Comparison of ENCODE assay signal across 9 cellular contexts in genomic region chrX:24241822-24242648, GRCh38.
DNase-seq lines count a peak whose midpoint lies in the region; ATAC-seq and TF ChIP-seq lines count a peak whose summit lies in the region.
"Had no signal": no experiment of that assay in that cellular context is flagged by ENCODE, and none has a peak within 500 bp of the region (broad histone marks: within the 10 kb centered on the region; RNA-seq: fewer than 3 reads in every experiment).

No MANE protein-coding gene starts in this region.

- no peaks in the 10 kb centered on the region for H3K4me1 Mint-ChIP-seq in CD4-positive, alpha-beta T cell (ENCODE audit: low read depth)
- H3K4me1 Mint-ChIP-seq: T-cell had no signal

- ATAC-seq in CD4-positive, alpha-beta T cell (ENCODE audit: poor library complexity), result peak; percentile 48
- peak; percentile 30 for ATAC-seq in GM18870 (IDR thresholded peaks at IDR 0.05; ENCODE audit: unreplicated experiment)
- ATAC-seq in HG03571 (IDR thresholded peaks at IDR 0.05; ENCODE audit: unreplicated experiment), result peak; percentile 6
- no peak for ATAC-seq in gastroesophageal sphincter

- TF ChIP-seq EP300 in gastroesophageal sphincter (IDR thresholded peaks at IDR 0.05), result no peak
- no peak for TF ChIP-seq EP300 in stomach (IDR thresholded peaks at IDR 0.05)

- no peaks in the 10 kb centered on the region for H3K9me3 Mint-ChIP-seq in CD4-positive, alpha-beta T cell
- H3K9me3 Mint-ChIP-seq: T-cell had no signal

- DNase-seq in CD4-positive, alpha-beta T cell, result no peak
- DNase-seq in SJCRH30 (peak; percentile 18 to 65), retinal pigment epithelial cell (ENCODE audit: low read depth) (no peak), stomach (no peak), ureter (ENCODE audit: low spot score) (no peak)

- H3K36me3 Mint-ChIP-seq in CD4-positive, alpha-beta T cell (ENCODE audit: low read depth), result no peaks in the 10 kb centered on the region
- H3K36me3 Mint-ChIP-seq: T-cell had no signal

- no peaks in the 10 kb centered on the region for H3K27me3 Mint-ChIP-seq in CD4-positive, alpha-beta T cell

- H3K4me3 ChIP-seq in SJCRH30, result no peak overlapping the region
- H3K4me3 ChIP-seq in gastroesophageal sphincter, result no peak overlapping the region
- H3K4me3 ChIP-seq in retinal pigment epithelial cell (ENCODE audit: low read length), result no peak overlapping the region
- H3K4me3 ChIP-seq in stomach, result no peak overlapping the region

- H3K27ac ChIP-seq in CD4-positive, alpha-beta T cell (ENCODE audit: low read depth, low read length), result no peak overlapping the region
- H3K27ac ChIP-seq in SJCRH30, result no peak overlapping the region
- H3K27ac ChIP-seq in gastroesophageal sphincter, result no peak overlapping the region
- no peak overlapping the region for H3K27ac ChIP-seq in stomach

- CTCF ChIA-PET in CD4-positive, alpha-beta T cell (lab: Charles Lee), result interaction anchor here (0.6 to 1.2 kb wide), 2 partner anchors 147 to 150 kb away, joined by 3 to 4 read pairs; no protein-coding TSS in a partner anchor

- no peaks in the 10 kb centered on the region for H3K27me3 ChIP-seq in CD4-positive, alpha-beta T cell (ENCODE audit: control insufficient read depth, insufficient read depth, low read length)
- H3K27me3 ChIP-seq in SJCRH30 (no peaks in the 10 kb centered on the region), gastroesophageal sphincter (no peaks in the 10 kb centered on the region), stomach (peaks cover 0 to 4% (median 0%) of the 10 kb centered on the region in 3 donors)

- POLR2A ChIA-PET in CD4-positive, alpha-beta T cell (lab: Charles Lee), result no interaction called here

- intact Hi-C loops in CD4-positive, alpha-beta T cell (cut with DNase I, micrococcal nuclease), result loop anchor here (1.0 to 5.0 kb wide), 4 partner anchors 160 to 550 kb away; partner anchors contain the start of genes APOO (in 1 of the 2) and CXorf58 (in 1 of the 2)
- intact Hi-C loops in stomach (cut with DNase I; ENCODE audit: low total_unique reads), result no loop called here

- no peak for TF ChIP-seq POLR2A in gastroesophageal sphincter (IDR thresholded peaks at IDR 0.05)
- no peak for TF ChIP-seq POLR2A in stomach (IDR thresholded peaks at IDR 0.05)

- 48 to 65% methylated on average over 10 to 11 of the region's 13 CpGs for whole genome bisulfite sequencing in gastroesophageal sphincter (ENCODE audit: low coverage in 1 of 2), 2 donors
- WGBS in stomach, 5 donors, result 49 to 58% (median 56%) methylated on average over 11 to 13 of the region's 13 CpGs

- H3K36me3 ChIP-seq in SJCRH30 (no peaks in the 10 kb centered on the region), gastroesophageal sphincter (no peaks in the 10 kb centered on the region), stomach (no peaks in the 10 kb centered on the region)

- no peaks in the 10 kb centered on the region for H3K9me3 ChIP-seq in CD4-positive, alpha-beta T cell (ENCODE audit: control insufficient read depth, low read length)
- H3K9me3 ChIP-seq in SJCRH30 (replicated peaks) (no peaks in the 10 kb centered on the region), gastroesophageal sphincter (no peaks in the 10 kb centered on the region), stomach (no peaks in the 10 kb centered on the region)

- H3K27ac Mint-ChIP-seq in CD4-positive, alpha-beta T cell, result no peak overlapping the region
- H3K27ac Mint-ChIP-seq: T-cell had no signal

- peak; percentile 36 for TF ChIP-seq CTCF in CD4-positive, alpha-beta T cell (IDR thresholded peaks at IDR 0.05)
- TF ChIP-seq CTCF in gastroesophageal sphincter (IDR thresholded peaks at IDR 0.05) (peak in 3 of 4 experiments; percentile 31 to 52 (median 33)), retinal pigment epithelial cell (conservative IDR thresholded peaks at IDR 0.05; ENCODE audit: low read depth, low read length) (peak; percentile 54), stomach (IDR thresholded peaks at IDR 0.05) (peak in 2 of 7 experiments; percentile 40 to 45)

- H3K4me1 ChIP-seq in SJCRH30 (peaks cover 20% of the 10 kb centered on the region), gastroesophageal sphincter (peaks cover 0 to 24% (median 0%) of the 10 kb centered on the region in 3 donors), stomach (peaks cover 0 to 8% (median 0%) of the 10 kb centered on the region in 4 donors)

- H3K4me3 Mint-ChIP-seq in CD4-positive, alpha-beta T cell, result no peak overlapping the region
- H3K4me3 Mint-ChIP-seq: T-cell had no signal

Comparison
In these comparisons a context has a peak if more than half of its experiments do, and no peak if none do; other contexts are left out.
1. DNase-seq: peak in SJCRH30 (2 of 2); none in CD4-positive, alpha-beta T cell (0 of 10), retinal pigment epithelial cell (single experiment), stomach (single experiment) and ureter (single experiment).